Comparison of ENCODE assay signal across 2 cellular contexts in the genomic region with DNA sequence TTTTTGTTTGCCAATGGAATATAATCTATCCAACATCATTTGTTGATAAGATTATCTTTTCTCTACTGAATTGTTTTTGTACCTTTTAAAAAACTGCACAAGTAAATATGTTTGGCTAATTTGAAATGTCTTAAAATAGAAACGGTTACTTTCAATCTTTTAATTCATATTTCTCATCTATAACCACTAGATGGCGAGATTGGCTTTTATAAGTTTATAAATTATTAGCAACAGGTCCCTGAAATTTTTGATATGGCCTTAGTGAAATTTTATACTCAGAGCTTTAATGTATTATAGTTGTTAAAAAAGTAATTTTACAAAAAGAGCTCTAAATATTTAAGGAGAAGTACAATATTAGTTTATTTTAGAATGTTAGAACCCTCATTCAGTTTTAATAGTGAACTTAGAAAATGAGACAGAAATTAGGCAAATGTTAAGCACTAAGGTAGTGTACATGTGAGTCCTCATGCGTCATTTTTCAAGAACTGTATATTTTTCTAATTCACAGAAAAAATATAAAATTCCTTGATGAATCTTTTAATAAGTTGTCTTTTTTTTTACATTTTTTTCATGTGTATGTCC.
TF ChIP-seq lines count a peak whose summit lies in the region.

No MANE protein-coding gene starts in this region.

TF ChIP-seq in GM23338, 12 proteins besides CTCF, POLR2A, EP300 and RAD21 (continues in another document):
- TF ChIP-seq, protein P1, sequence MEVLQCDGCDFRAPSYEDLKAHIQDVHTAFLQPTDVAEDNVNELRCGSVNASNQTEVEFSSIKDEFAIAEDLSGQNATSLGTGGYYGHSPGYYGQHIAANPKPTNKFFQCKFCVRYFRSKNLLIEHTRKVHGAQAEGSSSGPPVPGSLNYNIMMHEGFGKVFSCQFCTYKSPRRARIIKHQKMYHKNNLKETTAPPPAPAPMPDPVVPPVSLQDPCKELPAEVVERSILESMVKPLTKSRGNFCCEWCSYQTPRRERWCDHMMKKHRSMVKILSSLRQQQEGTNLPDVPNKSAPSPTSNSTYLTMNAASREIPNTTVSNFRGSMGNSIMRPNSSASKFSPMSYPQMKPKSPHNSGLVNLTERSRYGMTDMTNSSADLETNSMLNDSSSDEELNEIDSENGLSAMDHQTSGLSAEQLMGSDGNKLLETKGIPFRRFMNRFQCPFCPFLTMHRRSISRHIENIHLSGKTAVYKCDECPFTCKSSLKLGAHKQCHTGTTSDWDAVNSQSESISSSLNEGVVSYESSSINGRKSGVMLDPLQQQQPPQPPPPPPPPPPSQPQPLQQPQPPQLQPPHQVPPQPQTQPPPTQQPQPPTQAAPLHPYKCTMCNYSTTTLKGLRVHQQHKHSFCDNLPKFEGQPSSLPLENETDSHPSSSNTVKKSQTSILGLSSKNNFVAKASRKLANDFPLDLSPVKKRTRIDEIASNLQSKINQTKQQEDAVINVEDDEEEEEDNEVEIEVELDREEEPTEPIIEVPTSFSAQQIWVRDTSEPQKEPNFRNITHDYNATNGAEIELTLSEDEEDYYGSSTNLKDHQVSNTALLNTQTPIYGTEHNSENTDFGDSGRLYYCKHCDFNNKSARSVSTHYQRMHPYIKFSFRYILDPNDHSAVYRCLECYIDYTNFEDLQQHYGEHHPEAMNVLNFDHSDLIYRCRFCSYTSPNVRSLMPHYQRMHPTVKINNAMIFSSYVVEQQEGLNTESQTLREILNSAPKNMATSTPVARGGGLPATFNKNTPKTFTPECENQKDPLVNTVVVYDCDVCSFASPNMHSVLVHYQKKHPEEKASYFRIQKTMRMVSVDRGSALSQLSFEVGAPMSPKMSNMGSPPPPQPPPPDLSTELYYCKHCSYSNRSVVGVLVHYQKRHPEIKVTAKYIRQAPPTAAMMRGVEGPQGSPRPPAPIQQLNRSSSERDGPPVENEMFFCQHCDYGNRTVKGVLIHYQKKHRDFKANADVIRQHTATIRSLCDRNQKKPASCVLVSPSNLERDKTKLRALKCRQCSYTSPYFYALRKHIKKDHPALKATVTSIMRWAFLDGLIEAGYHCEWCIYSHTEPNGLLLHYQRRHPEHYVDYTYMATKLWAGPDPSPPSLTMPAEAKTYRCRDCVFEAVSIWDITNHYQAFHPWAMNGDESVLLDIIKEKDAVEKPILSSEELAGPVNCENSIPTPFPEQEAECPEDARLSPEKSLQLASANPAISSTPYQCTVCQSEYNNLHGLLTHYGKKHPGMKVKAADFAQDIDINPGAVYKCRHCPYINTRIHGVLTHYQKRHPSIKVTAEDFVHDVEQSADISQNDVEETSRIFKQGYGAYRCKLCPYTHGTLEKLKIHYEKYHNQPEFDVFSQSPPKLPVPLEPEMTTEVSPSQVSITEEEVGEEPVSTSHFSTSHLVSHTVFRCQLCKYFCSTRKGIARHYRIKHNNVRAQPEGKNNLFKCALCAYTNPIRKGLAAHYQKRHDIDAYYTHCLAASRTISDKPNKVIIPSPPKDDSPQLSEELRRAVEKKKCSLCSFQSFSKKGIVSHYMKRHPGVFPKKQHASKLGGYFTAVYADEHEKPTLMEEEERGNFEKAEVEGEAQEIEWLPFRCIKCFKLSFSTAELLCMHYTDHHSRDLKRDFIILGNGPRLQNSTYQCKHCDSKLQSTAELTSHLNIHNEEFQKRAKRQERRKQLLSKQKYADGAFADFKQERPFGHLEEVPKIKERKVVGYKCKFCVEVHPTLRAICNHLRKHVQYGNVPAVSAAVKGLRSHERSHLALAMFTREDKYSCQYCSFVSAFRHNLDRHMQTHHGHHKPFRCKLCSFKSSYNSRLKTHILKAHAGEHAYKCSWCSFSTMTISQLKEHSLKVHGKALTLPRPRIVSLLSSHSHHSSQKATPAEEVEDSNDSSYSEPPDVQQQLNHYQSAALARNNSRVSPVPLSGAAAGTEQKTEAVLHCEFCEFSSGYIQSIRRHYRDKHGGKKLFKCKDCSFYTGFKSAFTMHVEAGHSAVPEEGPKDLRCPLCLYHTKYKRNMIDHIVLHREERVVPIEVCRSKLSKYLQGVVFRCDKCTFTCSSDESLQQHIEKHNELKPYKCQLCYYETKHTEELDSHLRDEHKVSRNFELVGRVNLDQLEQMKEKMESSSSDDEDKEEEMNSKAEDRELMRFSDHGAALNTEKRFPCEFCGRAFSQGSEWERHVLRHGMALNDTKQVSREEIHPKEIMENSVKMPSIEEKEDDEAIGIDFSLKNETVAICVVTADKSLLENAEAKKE (CRISPR knock-in tag; IDR thresholded peaks at IDR 0.05): no peak
- TF ChIP-seq, protein P2, sequence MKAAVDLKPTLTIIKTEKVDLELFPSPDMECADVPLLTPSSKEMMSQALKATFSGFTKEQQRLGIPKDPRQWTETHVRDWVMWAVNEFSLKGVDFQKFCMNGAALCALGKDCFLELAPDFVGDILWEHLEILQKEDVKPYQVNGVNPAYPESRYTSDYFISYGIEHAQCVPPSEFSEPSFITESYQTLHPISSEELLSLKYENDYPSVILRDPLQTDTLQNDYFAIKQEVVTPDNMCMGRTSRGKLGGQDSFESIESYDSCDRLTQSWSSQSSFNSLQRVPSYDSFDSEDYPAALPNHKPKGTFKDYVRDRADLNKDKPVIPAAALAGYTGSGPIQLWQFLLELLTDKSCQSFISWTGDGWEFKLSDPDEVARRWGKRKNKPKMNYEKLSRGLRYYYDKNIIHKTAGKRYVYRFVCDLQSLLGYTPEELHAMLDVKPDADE (IDR thresholded peaks at IDR 0.05): no peak
- TF ChIP-seq, protein P3, sequence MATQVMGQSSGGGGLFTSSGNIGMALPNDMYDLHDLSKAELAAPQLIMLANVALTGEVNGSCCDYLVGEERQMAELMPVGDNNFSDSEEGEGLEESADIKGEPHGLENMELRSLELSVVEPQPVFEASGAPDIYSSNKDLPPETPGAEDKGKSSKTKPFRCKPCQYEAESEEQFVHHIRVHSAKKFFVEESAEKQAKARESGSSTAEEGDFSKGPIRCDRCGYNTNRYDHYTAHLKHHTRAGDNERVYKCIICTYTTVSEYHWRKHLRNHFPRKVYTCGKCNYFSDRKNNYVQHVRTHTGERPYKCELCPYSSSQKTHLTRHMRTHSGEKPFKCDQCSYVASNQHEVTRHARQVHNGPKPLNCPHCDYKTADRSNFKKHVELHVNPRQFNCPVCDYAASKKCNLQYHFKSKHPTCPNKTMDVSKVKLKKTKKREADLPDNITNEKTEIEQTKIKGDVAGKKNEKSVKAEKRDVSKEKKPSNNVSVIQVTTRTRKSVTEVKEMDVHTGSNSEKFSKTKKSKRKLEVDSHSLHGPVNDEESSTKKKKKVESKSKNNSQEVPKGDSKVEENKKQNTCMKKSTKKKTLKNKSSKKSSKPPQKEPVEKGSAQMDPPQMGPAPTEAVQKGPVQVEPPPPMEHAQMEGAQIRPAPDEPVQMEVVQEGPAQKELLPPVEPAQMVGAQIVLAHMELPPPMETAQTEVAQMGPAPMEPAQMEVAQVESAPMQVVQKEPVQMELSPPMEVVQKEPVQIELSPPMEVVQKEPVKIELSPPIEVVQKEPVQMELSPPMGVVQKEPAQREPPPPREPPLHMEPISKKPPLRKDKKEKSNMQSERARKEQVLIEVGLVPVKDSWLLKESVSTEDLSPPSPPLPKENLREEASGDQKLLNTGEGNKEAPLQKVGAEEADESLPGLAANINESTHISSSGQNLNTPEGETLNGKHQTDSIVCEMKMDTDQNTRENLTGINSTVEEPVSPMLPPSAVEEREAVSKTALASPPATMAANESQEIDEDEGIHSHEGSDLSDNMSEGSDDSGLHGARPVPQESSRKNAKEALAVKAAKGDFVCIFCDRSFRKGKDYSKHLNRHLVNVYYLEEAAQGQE (IDR thresholded peaks at IDR 0.05; ENCODE audit: unreplicated experiment): no peak
- TF ChIP-seq EZH2 (IDR thresholded peaks at IDR 0.05; ENCODE audit: low read depth, unreplicated experiment) (no peak), ZNF331 (CRISPR knock-in tag; IDR thresholded peaks at IDR 0.05; ENCODE audit: low read depth) (no peak), CREB1 (CRISPR knock-in tag; IDR thresholded peaks at IDR 0.05; ENCODE audit: low read depth) (no peak), JUNB (IDR thresholded peaks at IDR 0.05; ENCODE audit: unreplicated experiment) (no peak), ZNF114 (CRISPR knock-in tag; IDR thresholded peaks at IDR 0.05) (no peak), NANOG (IDR thresholded peaks at IDR 0.05; ENCODE audit: borderline replicate concordance) (no peak)

TF ChIP-seq in GM12878, 131 proteins besides CTCF, POLR2A, EP300 and RAD21 (continued from another document):
- TF ChIP-seq, protein P4, sequence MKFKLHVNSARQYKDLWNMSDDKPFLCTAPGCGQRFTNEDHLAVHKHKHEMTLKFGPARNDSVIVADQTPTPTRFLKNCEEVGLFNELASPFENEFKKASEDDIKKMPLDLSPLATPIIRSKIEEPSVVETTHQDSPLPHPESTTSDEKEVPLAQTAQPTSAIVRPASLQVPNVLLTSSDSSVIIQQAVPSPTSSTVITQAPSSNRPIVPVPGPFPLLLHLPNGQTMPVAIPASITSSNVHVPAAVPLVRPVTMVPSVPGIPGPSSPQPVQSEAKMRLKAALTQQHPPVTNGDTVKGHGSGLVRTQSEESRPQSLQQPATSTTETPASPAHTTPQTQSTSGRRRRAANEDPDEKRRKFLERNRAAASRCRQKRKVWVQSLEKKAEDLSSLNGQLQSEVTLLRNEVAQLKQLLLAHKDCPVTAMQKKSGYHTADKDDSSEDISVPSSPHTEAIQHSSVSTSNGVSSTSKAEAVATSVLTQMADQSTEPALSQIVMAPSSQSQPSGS (IDR thresholded peaks at IDR 0.05; ENCODE audit: low read length): no peak
- TF ChIP-seq BRCA1 (IDR thresholded peaks at IDR 0.05; ENCODE audit: low read depth, low read length) (no peak), MEF2A (IDR thresholded peaks at IDR 0.05; ENCODE audit: insufficient read depth, low read depth, low read length) (0 out of 2 replicates have a peak, but pooled peaks have one; percentile 23), RBBP5 (conservative IDR thresholded peaks at IDR 0.05) (no peak), IRF4 (IDR thresholded peaks at IDR 0.05; ENCODE audit: low read depth, low read length) (no peak), GABPA (IDR thresholded peaks at IDR 0.05; ENCODE audit: low read depth) (no peak), NRF1 (conservative IDR thresholded peaks at IDR 0.05; ENCODE audit: low read depth, low read length) (no peak), RB1 (IDR thresholded peaks at IDR 0.05; ENCODE audit: borderline replicate concordance) (no peak), KDM1A (IDR thresholded peaks at IDR 0.05; ENCODE audit: borderline replicate concordance) (no peak), ZNF384 (IDR thresholded peaks at IDR 0.05; ENCODE audit: borderline replicate concordance, low read depth, low read length) (no peak), HCFC1 (IDR thresholded peaks at IDR 0.05; ENCODE audit: low read length) (no peak), ZSCAN29 (IDR thresholded peaks at IDR 0.05) (no peak)
- TF ChIP-seq, protein P5, sequence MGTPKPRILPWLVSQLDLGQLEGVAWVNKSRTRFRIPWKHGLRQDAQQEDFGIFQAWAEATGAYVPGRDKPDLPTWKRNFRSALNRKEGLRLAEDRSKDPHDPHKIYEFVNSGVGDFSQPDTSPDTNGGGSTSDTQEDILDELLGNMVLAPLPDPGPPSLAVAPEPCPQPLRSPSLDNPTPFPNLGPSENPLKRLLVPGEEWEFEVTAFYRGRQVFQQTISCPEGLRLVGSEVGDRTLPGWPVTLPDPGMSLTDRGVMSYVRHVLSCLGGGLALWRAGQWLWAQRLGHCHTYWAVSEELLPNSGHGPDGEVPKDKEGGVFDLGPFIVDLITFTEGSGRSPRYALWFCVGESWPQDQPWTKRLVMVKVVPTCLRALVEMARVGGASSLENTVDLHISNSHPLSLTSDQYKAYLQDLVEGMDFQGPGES (IDR thresholded peaks at IDR 0.05): no peak
- TF ChIP-seq, protein P6, sequence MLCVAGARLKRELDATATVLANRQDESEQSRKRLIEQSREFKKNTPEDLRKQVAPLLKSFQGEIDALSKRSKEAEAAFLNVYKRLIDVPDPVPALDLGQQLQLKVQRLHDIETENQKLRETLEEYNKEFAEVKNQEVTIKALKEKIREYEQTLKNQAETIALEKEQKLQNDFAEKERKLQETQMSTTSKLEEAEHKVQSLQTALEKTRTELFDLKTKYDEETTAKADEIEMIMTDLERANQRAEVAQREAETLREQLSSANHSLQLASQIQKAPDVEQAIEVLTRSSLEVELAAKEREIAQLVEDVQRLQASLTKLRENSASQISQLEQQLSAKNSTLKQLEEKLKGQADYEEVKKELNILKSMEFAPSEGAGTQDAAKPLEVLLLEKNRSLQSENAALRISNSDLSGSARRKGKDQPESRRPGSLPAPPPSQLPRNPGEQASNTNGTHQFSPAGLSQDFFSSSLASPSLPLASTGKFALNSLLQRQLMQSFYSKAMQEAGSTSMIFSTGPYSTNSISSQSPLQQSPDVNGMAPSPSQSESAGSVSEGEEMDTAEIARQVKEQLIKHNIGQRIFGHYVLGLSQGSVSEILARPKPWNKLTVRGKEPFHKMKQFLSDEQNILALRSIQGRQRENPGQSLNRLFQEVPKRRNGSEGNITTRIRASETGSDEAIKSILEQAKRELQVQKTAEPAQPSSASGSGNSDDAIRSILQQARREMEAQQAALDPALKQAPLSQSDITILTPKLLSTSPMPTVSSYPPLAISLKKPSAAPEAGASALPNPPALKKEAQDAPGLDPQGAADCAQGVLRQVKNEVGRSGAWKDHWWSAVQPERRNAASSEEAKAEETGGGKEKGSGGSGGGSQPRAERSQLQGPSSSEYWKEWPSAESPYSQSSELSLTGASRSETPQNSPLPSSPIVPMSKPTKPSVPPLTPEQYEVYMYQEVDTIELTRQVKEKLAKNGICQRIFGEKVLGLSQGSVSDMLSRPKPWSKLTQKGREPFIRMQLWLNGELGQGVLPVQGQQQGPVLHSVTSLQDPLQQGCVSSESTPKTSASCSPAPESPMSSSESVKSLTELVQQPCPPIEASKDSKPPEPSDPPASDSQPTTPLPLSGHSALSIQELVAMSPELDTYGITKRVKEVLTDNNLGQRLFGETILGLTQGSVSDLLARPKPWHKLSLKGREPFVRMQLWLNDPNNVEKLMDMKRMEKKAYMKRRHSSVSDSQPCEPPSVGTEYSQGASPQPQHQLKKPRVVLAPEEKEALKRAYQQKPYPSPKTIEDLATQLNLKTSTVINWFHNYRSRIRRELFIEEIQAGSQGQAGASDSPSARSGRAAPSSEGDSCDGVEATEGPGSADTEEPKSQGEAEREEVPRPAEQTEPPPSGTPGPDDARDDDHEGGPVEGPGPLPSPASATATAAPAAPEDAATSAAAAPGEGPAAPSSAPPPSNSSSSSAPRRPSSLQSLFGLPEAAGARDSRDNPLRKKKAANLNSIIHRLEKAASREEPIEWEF (IDR thresholded peaks at IDR 0.05; ENCODE audit: insufficient replicate concordance, low read depth, low read length): no peak
TF ChIP-seq in GM12878: peak in this region for 3.
